Comparison of ENCODE assay signal across 21 cellular contexts in the genomic region with DNA sequence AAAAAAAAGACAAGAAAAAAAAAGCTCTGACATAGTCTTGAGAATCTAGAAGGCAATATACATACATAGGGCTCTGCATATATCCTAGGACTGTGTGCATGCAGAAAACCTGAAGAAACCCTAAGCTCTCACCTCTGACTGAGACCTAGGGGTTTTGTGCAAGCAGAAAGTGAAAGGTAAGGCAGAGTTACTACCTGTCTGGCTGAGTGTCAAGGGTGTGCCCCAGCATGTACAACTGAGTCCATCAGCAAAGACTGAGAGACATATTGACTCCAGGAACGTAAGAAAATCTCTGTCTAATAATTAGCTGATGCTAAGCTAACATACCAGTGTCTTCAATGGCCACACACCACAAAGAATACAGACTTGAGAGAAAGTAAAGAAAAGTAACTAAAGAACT.
"Had no signal": no experiment of that assay in that cellular context is flagged by ENCODE, and none has a peak within 500 bp of the region (broad histone marks: within the 10 kb centered on the region; RNA-seq: fewer than 3 reads in every experiment).

No MANE protein-coding gene starts in this region.

- ATAC-seq: left ventricle myocardium superior; naive thymus-derived CD8-positive, alpha-beta T cell; psoas muscle; sciatic nerve; stimulated activated naive B cell treated with anti-CD40 and anti-IgM and Interleukin-4, amounts not matched to agents 10 μg/mL and 1 μg/mL and 100 μg/mL, for 72 hours; stimulated activated naive CD8-positive, alpha-beta T cell treated with anti-CD3 and anti-CD28 coated beads, Interleukin-15, amount 100 ng/mL, for 72 hours had no signal

- H3K36me3 ChIP-seq: esophagus squamous epithelium, neutrophil, tibial nerve had no signal

- H3K4me3 ChIP-seq: esophagus squamous epithelium, lung, psoas muscle, testis, tibial nerve had no signal

- FAIRE-seq: endometrium, keratinocyte had no signal

- H3K27ac ChIP-seq: epithelial cell of prostate, esophagus squamous epithelium, psoas muscle, testis, tibial nerve had no signal

- H3K4me1 ChIP-seq: esophagus squamous epithelium, psoas muscle, testis, tibial nerve had no signal

- H3K27me3 ChIP-seq: esophagus squamous epithelium, neutrophil, testis, tibial nerve had no signal

- H3K9me3 ChIP-seq: neutrophil, psoas muscle, testis had no signal

- DNase-seq: effector memory CD4-positive, alpha-beta T cell; esophagus squamous epithelium; foreskin fibroblast; immature natural killer cell; left ventricle myocardium superior; mesenchymal stem cell; midbrain; naive thymus-derived CD8-positive, alpha-beta T cell; psoas muscle; stimulated activated CD4-positive, alpha-beta T cell treated with anti-CD3 and anti-CD28 coated beads, Interleukin-2, amount 100 ng/mL, for 24 hours; stimulated activated CD4-positive, alpha-beta T cell treated with anti-CD3 and anti-CD28 coated beads, Interleukin-4, amount 100 ng/mL, for 4 hours; stimulated activated naive B cell treated with anti-CD40 and anti-IgM and Interleukin-4, amounts not matched to agents 10 μg/mL and 1 μg/mL and 100 μg/mL, for 72 hours; stimulated activated naive CD8-positive, alpha-beta T cell treated with anti-CD3 and anti-CD28 coated beads, Interleukin-15, amount 100 ng/mL, for 72 hours; testis had no signal
